In genomic region chr14:62117010-62117717, GRCh38 we compare ENCODE assay signal across 1 cellular context.
TF ChIP-seq lines count a peak whose summit lies in the region.

No MANE protein-coding gene starts in this region.

TF ChIP-seq in HepG2, 621 proteins besides CTCF, POLR2A, EP300 and RAD21 (continued from another document):
- TF ChIP-seq UBTF (CRISPR knock-in tag; IDR thresholded peaks at IDR 0.05) = peak; percentile 50; the same call in 1 of the 2 replicates
- TF ChIP-seq HNRNPLL (IDR thresholded peaks at IDR 0.05; ENCODE audit: low read depth, low read length, poor library complexity, severe bottlenecking) = peak; percentile 95
- no peak for TF ChIP-seq POGK (CRISPR knock-in tag; conservative IDR thresholded peaks at IDR 0.05)
- 0 out of 3 replicates have a peak, but pooled peaks have one; percentile 24 for TF ChIP-seq MXI1 (IDR thresholded peaks at IDR 0.05; ENCODE audit: borderline replicate concordance, low read depth, low read length)
- no peak for TF ChIP-seq ZMYM3 (CRISPR knock-in tag; IDR thresholded peaks at IDR 0.05)
- TF ChIP-seq CBX5 (CRISPR knock-in tag; IDR thresholded peaks at IDR 0.05; ENCODE audit: borderline replicate concordance) = no peak
- no peak for TF ChIP-seq CHCHD3 (CRISPR knock-in tag; IDR thresholded peaks at IDR 0.05)
- TF ChIP-seq GZF1 (CRISPR knock-in tag; IDR thresholded peaks at IDR 0.05) = no peak
- TF ChIP-seq RNF2 (conservative IDR thresholded peaks at IDR 0.05; ENCODE audit: low read depth) = no peak
- no peak for TF ChIP-seq ZSCAN5A (CRISPR knock-in tag; IDR thresholded peaks at IDR 0.05; ENCODE audit: borderline replicate concordance)
- TF ChIP-seq RFX3 (CRISPR knock-in tag; IDR thresholded peaks at IDR 0.05) = peak; percentile 72
TF ChIP-seq in HepG2: peak in this region for 12.
